ENCODE assay signal across 8 cellular contexts in the genomic region with DNA sequence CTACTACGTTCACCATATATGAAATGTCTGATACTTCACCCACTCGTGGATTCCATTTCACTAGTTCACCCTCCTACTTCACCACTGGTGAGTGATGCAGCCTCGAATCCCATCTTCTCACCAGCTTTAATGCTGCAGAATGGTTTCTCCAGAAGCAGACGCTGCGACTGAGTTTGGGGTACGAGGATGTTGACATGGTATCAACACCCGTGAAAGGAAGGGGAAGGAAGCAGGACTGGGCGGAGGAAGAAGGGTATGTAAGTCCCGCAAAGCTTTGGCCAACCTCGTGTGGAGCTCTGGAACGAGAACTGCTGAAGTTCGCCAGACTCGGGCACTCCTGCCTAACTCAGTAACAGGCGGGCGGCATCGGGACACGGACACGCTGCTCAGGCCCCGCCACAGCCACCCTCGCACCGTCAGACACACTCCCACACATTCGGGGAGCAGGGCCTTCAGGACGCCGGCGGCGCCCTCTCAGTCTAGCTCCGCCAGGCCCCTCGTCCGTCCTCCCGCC. TPM values are rescaled to one million over a fixed set of nuclear protein-coding genes. Genes with fewer than 3 reads are reported as not detected.
DNase-seq lines count a peak whose midpoint lies in the region; ATAC-seq and TF ChIP-seq lines count a peak whose summit lies in the region.

No MANE protein-coding gene starts in this region.

- DNase-seq in AG04450 (ENCODE audit: low read depth, low spot score) (peak; percentile 7), ascending aorta (ENCODE audit: low spot score in 2 of 2) (peak in 1 of 2 donors; percentile 71), iPS DF 6.9 (ENCODE audit: low read depth, low spot score) (no peak), sciatic nerve (ENCODE audit: low spot score) (peak; percentile 67), cerebellar nuclear complex (lab: John Stamatoyannopoulos, UW) (no peak)

- peak overlapping the region; percentile 81 for H3K4me3 ChIP-seq in AG04450 (ENCODE audit: low read depth, low read length)
- peak overlapping the region; percentile 100 for H3K4me3 ChIP-seq in OCI-LY3 (ENCODE audit: low read length)
- H3K4me3 ChIP-seq in ascending aorta: peak overlapping the region; percentile 89 to 99
- peak overlapping the region; percentile 71 for H3K4me3 ChIP-seq in iPS DF 6.9 (ENCODE audit: low read length)

- peaks cover 15% of the 10 kb centered on the region for H3K4me1 ChIP-seq in OCI-LY3 (ENCODE audit: low read length)
- H3K4me1 ChIP-seq in ascending aorta: peaks cover 0 to 18% of the 10 kb centered on the region in 2 donors
- H3K4me1 ChIP-seq in iPS DF 6.9 (ENCODE audit: control insufficient read depth, insufficient read depth, low read length): no peaks in the 10 kb centered on the region

- peaks cover 44% of the 10 kb centered on the region for H3K79me2 ChIP-seq in OCI-LY3 (ENCODE audit: low read length)

- ATAC-seq in GM18498 (IDR thresholded peaks at IDR 0.05; ENCODE audit: unreplicated experiment) (peak; percentile 27), HG02970 (IDR thresholded peaks at IDR 0.05; ENCODE audit: low FRiP score, unreplicated experiment) (peak; percentile 18), sciatic nerve (peak; percentile 3)

- H3K4me2 ChIP-seq in OCI-LY3 (ENCODE audit: low read length): peak overlapping the region; percentile 99

- H3K36me3 ChIP-seq in OCI-LY3 (replicated peaks; ENCODE audit: low read depth, low read length): peaks cover 18% of the 10 kb centered on the region
- no peaks in the 10 kb centered on the region for H3K36me3 ChIP-seq in ascending aorta
- 0 out of 2 replicates have a peak, but pooled peaks cover 2% of the 10 kb centered on the region for H3K36me3 ChIP-seq in iPS DF 6.9 (ENCODE audit: control insufficient read depth, insufficient read depth, low read length)

- POLR2A ChIA-PET in AG04450 (lab: Yijun Ruan, JAX): interaction anchor here (1.0 to 1.5 kb wide), 3 partner anchors 11 to 178 kb away, joined by 3 to 5 read pairs (median 4); a partner anchor contains a TSS

- intact Hi-C loops in ascending aorta (cut with DNase I): loop anchor here (1.0 to 5.0 kb wide), 2 partner anchors 134 to 231 kb away; a partner anchor contains a TSS
- intact Hi-C loops in sciatic nerve (cut with DNase I): no loop called here

- CTCF ChIA-PET in AG04450 (lab: Charles Lee): interaction anchor here (1.3 kb wide), 1 partner anchor 182 kb away, joined by 3 read pairs; no protein-coding TSS in a partner anchor

- H3K27me3 ChIP-seq in AG04450 (ENCODE audit: control insufficient read depth, insufficient read depth, low read length) (no peaks in the 10 kb centered on the region), OCI-LY3 (ENCODE audit: low read depth, low read length) (no peaks in the 10 kb centered on the region), ascending aorta (no peaks in the 10 kb centered on the region), iPS DF 6.9 (ENCODE audit: control insufficient read depth, insufficient read depth, low read length) (no peaks in the 10 kb centered on the region)

- 100% methylated on average over 1 of the region's 30 CpGs for WGBS in iPS DF 6.9 (ENCODE audit: insufficient coverage, insufficient read length)

- no peak for TF ChIP-seq CTCF in AG04450 (IDR thresholded peaks at IDR 0.05; ENCODE audit: low read depth, low read length)
- no peak for TF ChIP-seq CTCF in OCI-LY3 (IDR thresholded peaks at IDR 0.05; ENCODE audit: low read depth, low read length)
- TF ChIP-seq CTCF in ascending aorta (IDR thresholded peaks at IDR 0.05): no peak

- H2AFZ ChIP-seq in OCI-LY3 (ENCODE audit: low read depth, low read length): peak overlapping the region; percentile 86

- peak overlapping the region; percentile 97 for H3K9ac ChIP-seq in OCI-LY3 (ENCODE audit: low read length)

- peak overlapping the region; percentile 83 for H3K27ac ChIP-seq in AG04450 (ENCODE audit: low read depth, low read length)
- H3K27ac ChIP-seq in OCI-LY3 (ENCODE audit: low read length): peak overlapping the region; percentile 62
- H3K27ac ChIP-seq in ascending aorta: peak overlapping the region; percentile 80 to 83
- no peak overlapping the region for H3K27ac ChIP-seq in iPS DF 6.9 (ENCODE audit: low read length)

- H4K20me1 ChIP-seq in OCI-LY3 (ENCODE audit: insufficient read depth, low read length): no peaks in the 10 kb centered on the region

- H3K9me3 ChIP-seq in AG04450 (ENCODE audit: control insufficient read depth, insufficient read depth, low read length) (no peaks in the 10 kb centered on the region; the same call in 1 of the 2 replicates), OCI-LY3 (ENCODE audit: insufficient read depth, low read length) (no peaks in the 10 kb centered on the region), ascending aorta (no peaks in the 10 kb centered on the region), iPS DF 6.9 (ENCODE audit: control insufficient read depth, insufficient read depth, low read length) (no peaks in the 10 kb centered on the region)

RNA-seq across cellular contexts. Expression of a gene that starts 0.8 kb away (rescaled TPM):
- polyA plus RNA-seq in AG04450 (2011; rRNA removed): 19.5 and 21.0 TPM in 2 replicates
- polyA minus RNA-seq in AG04450 (2011; rRNA and poly(A)+ RNA removed): 29.1 and 37.0 TPM in 2 replicates
- 72.8 TPM for total RNA-seq in ascending aorta
- total RNA-seq in sciatic nerve: 73.7 TPM

Comparison
In these comparisons a context has a peak if more than half of its experiments do, and no peak if none do; other contexts are left out.
1. DNase-seq: peak in AG04450 (single experiment) and sciatic nerve (single experiment); none in iPS DF 6.9 (single experiment) and cerebellar nuclear complex (0 of 2).
2. Peak in every context shown above with its lines, with median percentiles within 50 percentile points of each other: H3K4me3 ChIP-seq and ATAC-seq.